In the genomic region with DNA sequence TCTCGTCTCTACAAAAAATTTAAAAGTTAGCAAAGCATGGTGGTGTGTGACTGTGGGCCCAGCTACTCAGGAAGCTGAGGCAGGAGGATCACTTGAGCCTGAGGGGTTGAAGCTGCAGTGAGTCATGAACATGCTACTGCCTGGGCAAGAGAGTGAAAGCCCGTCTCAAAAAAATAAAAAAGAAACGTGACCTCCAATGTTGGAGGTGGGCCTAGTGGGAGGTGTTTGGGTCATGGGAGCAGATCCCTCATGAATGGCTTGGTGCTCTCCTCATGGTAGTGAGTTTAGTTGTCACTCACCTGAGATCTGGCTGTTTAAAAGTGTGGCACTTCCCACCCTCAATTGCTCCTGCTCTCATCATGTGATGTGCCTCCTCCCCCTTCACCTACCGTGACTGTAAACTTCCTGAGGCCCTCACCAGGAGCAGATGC, we compare ENCODE assay signal across 8 cellular contexts. TPM values are rescaled to one million over a fixed set of nuclear protein-coding genes. Genes with fewer than 3 reads are reported as not detected.
DNase-seq lines count a peak whose midpoint lies in the region; FAIRE-seq and TF ChIP-seq lines count a peak whose summit lies in the region.

No MANE protein-coding gene starts in this region.

- CTCF ChIA-PET in activated CD4-positive, alpha-beta memory T cell treated with anti-CD3 and anti-CD28 coated beads, Interleukin-2, amount 10 ng/mL, durations not matched to agents 7 days and 5 days (lab: Charles Lee) = interaction anchor here (1.3 to 1.5 kb wide), 2 partner anchors 63 to 150 kb away, joined by 3 to 4 read pairs; no protein-coding TSS in a partner anchor

- peaks cover 13% of the 10 kb centered on the region for H3K36me3 ChIP-seq in BE2C

- H3K27ac Mint-ChIP-seq in activated CD4-positive, alpha-beta memory T cell treated with anti-CD3 and anti-CD28 coated beads, Interleukin-2, amount 10 ng/mL, durations not matched to agents 7 days and 5 days = peak overlapping the region; percentile 91

- peaks cover 47% of the 10 kb centered on the region for H3K4me1 Mint-ChIP-seq in activated CD4-positive, alpha-beta memory T cell treated with anti-CD3 and anti-CD28 coated beads, Interleukin-2, amount 10 ng/mL, durations not matched to agents 7 days and 5 days

- H3K9me3 Mint-ChIP-seq in activated CD4-positive, alpha-beta memory T cell treated with anti-CD3 and anti-CD28 coated beads, Interleukin-2, amount 10 ng/mL, durations not matched to agents 7 days and 5 days = no peaks in the 10 kb centered on the region

- POLR2A ChIA-PET in activated CD4-positive, alpha-beta memory T cell treated with anti-CD3 and anti-CD28 coated beads, Interleukin-2, amount 10 ng/mL, durations not matched to agents 7 days and 5 days (lab: Charles Lee) = interaction anchor here (1.0 to 2.1 kb wide), 3 partner anchors 14 to 28 kb away, joined by 3 to 14 read pairs (median 9); a partner anchor contains a TSS

- no peak overlapping the region for H3K4me3 Mint-ChIP-seq in activated CD4-positive, alpha-beta memory T cell treated with anti-CD3 and anti-CD28 coated beads, Interleukin-2, amount 10 ng/mL, durations not matched to agents 7 days and 5 days

- H3K27me3 ChIP-seq in BE2C = no peaks in the 10 kb centered on the region

- no peaks in the 10 kb centered on the region for H3K27me3 Mint-ChIP-seq in activated CD4-positive, alpha-beta memory T cell treated with anti-CD3 and anti-CD28 coated beads, Interleukin-2, amount 10 ng/mL, durations not matched to agents 7 days and 5 days

- H3K4me3 ChIP-seq in epithelial cell of esophagus (ENCODE audit: low read length) (no peak overlapping the region), BE2C (ENCODE audit: low read depth, low read length) (no peak overlapping the region)

- FAIRE-seq in HTR-8/SVneo (lab: Jason Lieb, UNC) = peak; percentile 69

- no peaks in the 10 kb centered on the region for H3K4me1 ChIP-seq in BE2C

- DNase-seq in HTR-8/SVneo (ENCODE audit: insufficient read length, low spot score) (no peak), epithelial cell of esophagus (ENCODE audit: low read depth) (peak; percentile 91), BE2C (no peak), NCI-H1930 (lab: John Stamatoyannopoulos, UW) (no peak), DMS153 (lab: John Stamatoyannopoulos, UW) (no peak), globus pallidus (ENCODE audit: low spot score) (no peak)
- peak; percentile 54 for DNase-seq in activated CD4-positive, alpha-beta memory T cell treated with anti-CD3 and anti-CD28 coated beads, Interleukin-2, amount 10 ng/mL, durations not matched to agents 7 days and 5 days
- peak; percentile 10 to 44 for DNase-seq in stimulated activated CD4-positive, alpha-beta T cell treated with anti-CD3 and anti-CD28 coated beads, Interleukin-4, amount 100 ng/mL, for 4 hours

- no peak for TF ChIP-seq CTCF in epithelial cell of esophagus (IDR thresholded peaks at IDR 0.05; ENCODE audit: insufficient read depth, low read depth, low read length, missing control alignments)
- TF ChIP-seq CTCF in BE2C (IDR thresholded peaks at IDR 0.05; ENCODE audit: low read depth, low read length) = no peak

- no peaks in the 10 kb centered on the region; the same call in 1 of the 2 replicates for H3K9me3 ChIP-seq in BE2C

- peaks cover 55% of the 10 kb centered on the region for H3K36me3 Mint-ChIP-seq in activated CD4-positive, alpha-beta memory T cell treated with anti-CD3 and anti-CD28 coated beads, Interleukin-2, amount 10 ng/mL, durations not matched to agents 7 days and 5 days (ENCODE audit: low read depth)

RNA-seq across cellular contexts. Expression of a gene that starts 24.3 kb away (rescaled TPM):
- 10 to 100 TPM; 45.2 to 45.6 TPM for total RNA-seq in activated CD4-positive, alpha-beta memory T cell treated with anti-CD3 and anti-CD28 coated beads, Interleukin-2, amount 10 ng/mL, durations not matched to agents 7 days and 5 days
- polyA plus RNA-seq in BE2C (2012; ENCODE audit: insufficient read depth, insufficient read length, low read depth) = 1.6 TPM

Comparison
In these comparisons a context has a peak if more than half of its experiments do, and no peak if none do; other contexts are left out.
1. DNase-seq: peak in activated CD4-positive, alpha-beta memory T cell treated with anti-CD3 and anti-CD28 coated beads, Interleukin-2, amount 10 ng/mL, durations not matched to agents 7 days and 5 days (single experiment), epithelial cell of esophagus (single experiment) and stimulated activated CD4-positive, alpha-beta T cell treated with anti-CD3 and anti-CD28 coated beads, Interleukin-4, amount 100 ng/mL, for 4 hours (2 of 2); none in HTR-8/SVneo (single experiment), BE2C (single experiment), NCI-H1930 (0 of 2), DMS153 (single experiment) and globus pallidus (single experiment).